In genomic region chr1:5969168-5969567, GRCh38 we compare ENCODE assay signal across 30 cellular contexts. TPM values are rescaled to one million over a fixed set of nuclear protein-coding genes. Genes with fewer than 3 reads are reported as not detected.
DNase-seq lines count a peak whose midpoint lies in the region; ATAC-seq, FAIRE-seq and TF ChIP-seq lines count a peak whose summit lies in the region.
"Had no signal": no experiment of that assay in that cellular context is flagged by ENCODE, and none has a peak within 500 bp of the region (broad histone marks: within the 10 kb centered on the region; RNA-seq: fewer than 3 reads in every experiment).

No MANE protein-coding gene starts in this region.

- H3K4me1 ChIP-seq in GM23338 (ENCODE audit: insufficient read depth): no peaks in the 10 kb centered on the region; the same call in 1 of the 2 replicates
- H3K4me1 ChIP-seq in K562 (replicated peaks in 1 of 2; ENCODE audit: control insufficient read depth in 2 of 2, insufficient read depth in 2 of 2, low read length in 2 of 2): peaks cover 0 to 8% of the 10 kb centered on the region in 2 experiments; a peak in 1 of 5 replicates
- H3K4me1 ChIP-seq: A549 had no signal

- no peak for TF ChIP-seq EP300 in K562 (IDR thresholded peaks at IDR 0.05; ENCODE audit: low read length)

- H3F3A ChIP-seq in GM23338 (replicated peaks; ENCODE audit: low read depth): no peaks in the 10 kb centered on the region

- intact Hi-C loops in CD14-positive monocyte (cut with micrococcal nuclease): no loop called here
- intact Hi-C loops in K562 (cut with micrococcal nuclease): no loop called here
- intact Hi-C loops in posterior vena cava (cut with DNase I): no loop called here

- peaks cover 31 to 40% of the 10 kb centered on the region in 2 donors for H3K36me3 Mint-ChIP-seq in CD14-positive monocyte
- peaks cover 9% of the 10 kb centered on the region; the same call in 2 of the 3 replicates for H3K36me3 Mint-ChIP-seq in GM23338 (ENCODE audit: low read depth)
- H3K36me3 Mint-ChIP-seq in type B pancreatic cell: peaks cover 5% of the 10 kb centered on the region

- no peak overlapping the region for H3K27ac ChIP-seq in GM23338 (ENCODE audit: low read depth)
- no peak overlapping the region for H3K27ac ChIP-seq in K562 (ENCODE audit: extremely low read depth, low read depth, low read length)
- H3K27ac ChIP-seq: A549, C4-2B, GM23248, RWPE1 had no signal

- H3K36me3 ChIP-seq in GM23338 (ENCODE audit: insufficient read depth) (no peaks in the 10 kb centered on the region), K562 (ENCODE audit: control insufficient read depth, insufficient read depth, low read length) (peaks cover 45% of the 10 kb centered on the region)
- H3K36me3 ChIP-seq: MG63 had no signal

- H3K9me3 ChIP-seq in K562 (replicated peaks; ENCODE audit: control insufficient read depth, insufficient read depth, low read depth, low read length): no peaks in the 10 kb centered on the region
- H3K9me3 ChIP-seq: A549, MG63 had no signal

- no TSS peak for BruUV-seq in K562 (replicated peaks; lab: Mats Ljungman, UMichigan)

- no peaks in the 10 kb centered on the region for H3K4me1 Mint-ChIP-seq in CD14-positive monocyte
- H3K4me1 Mint-ChIP-seq in GM23338: peaks cover 16% of the 10 kb centered on the region
- H3K4me1 Mint-ChIP-seq in type B pancreatic cell (ENCODE audit: unreplicated experiment): peaks cover 21% of the 10 kb centered on the region
- H3K4me1 Mint-ChIP-seq: B cell; CD8-positive, alpha-beta memory T cell had no signal

- peaks cover 3% of the 10 kb centered on the region; the same call in 1 of the 2 replicates for H3K79me2 ChIP-seq in GM23338 (replicated peaks; ENCODE audit: insufficient read depth)
- no peaks in the 10 kb centered on the region for H3K79me2 ChIP-seq in K562 (ENCODE audit: control insufficient read depth, insufficient read depth, low read length)

- peaks cover 4% of the 10 kb centered on the region for H3K9me1 ChIP-seq in K562 (ENCODE audit: control insufficient read depth, insufficient read depth, low read length)

- no peaks in the 10 kb centered on the region for H3K27me3 Mint-ChIP-seq in CD14-positive monocyte (ENCODE audit: low read depth in 3 of 3)
- H3K27me3 Mint-ChIP-seq in GM23338 (ENCODE audit: insufficient read depth, low read depth, poor library complexity): peaks cover 2% of the 10 kb centered on the region
- H3K27me3 Mint-ChIP-seq in type B pancreatic cell: peaks cover 14% of the 10 kb centered on the region
- H3K27me3 Mint-ChIP-seq: B cell; CD8-positive, alpha-beta memory T cell had no signal

- H4K20me1 ChIP-seq in GM23338 (replicated peaks; ENCODE audit: insufficient read depth) (peaks cover 2% of the 10 kb centered on the region; the same call in 1 of the 2 replicates), K562 (replicated peaks; ENCODE audit: control insufficient read depth, insufficient read depth, low read length) (no peaks in the 10 kb centered on the region)

- whole genome bisulfite sequencing in K562 (ENCODE audit: insufficient coverage, low coverage, missing lambda C conversion rate): 82% methylated on average over 10 of the region's 10 CpGs

- in situ Hi-C loops in K562 (cut with MboI): no loop called here

- H3K27ac Mint-ChIP-seq in CD14-positive monocyte (no peak overlapping the region), GM23338 (peak overlapping the region; percentile 5; the same call in 1 of the 2 replicates), type B pancreatic cell (no peak overlapping the region)
- H3K27ac Mint-ChIP-seq: B cell had no signal

- no peak for TF ChIP-seq RAD21 in K562 (CRISPR knock-in tag; conservative IDR thresholded peaks at IDR 0.05 in 1 of 2, IDR thresholded peaks at IDR 0.05 in 1 of 2)

- DNase-seq in CD14-positive monocyte (ENCODE audit: low spot score) (peak; percentile 25), GM23338 (ENCODE audit: low spot score) (no peak), K562 (ENCODE audit: extremely low read depth in 1 of 4, low spot score in 3 of 4) (no peak), posterior vena cava (ENCODE audit: low spot score) (peak; percentile 68), type B pancreatic cell (ENCODE audit: extremely low spot score, unreplicated experiment) (no peak), AG08396 (ENCODE audit: low spot score) (no peak)
- DNase-seq: CD8-positive, alpha-beta memory T cell; DMS 273 treated with DMSO at 0.1 percent for 48 hours; DMS79; GF-D8; GM23248; HCEC 1CT; KG1; MG63; NCI-H1048; NCI-H1417; NCI-H1694 treated with DMSO at 0.1 percent for 48 hours; NCI-H2081; NCI-H2227 treated with DMSO at 0.1 percent for 48 hours; NCI-H526 treated with DMSO at 0.1 percent for 48 hours; SHP77 treated with DMSO at 0.1 percent for 48 hours; T-helper 1 cell had no signal

- no peak for TF ChIP-seq POLR2A in K562 (conservative IDR thresholded peaks at IDR 0.05)

- H2AFZ ChIP-seq in GM23338 (no peak overlapping the region), K562 (ENCODE audit: low read depth, low read length) (no peak overlapping the region)
- H2AFZ ChIP-seq: GM23248 had no signal

- no peak overlapping the region for H3K9ac ChIP-seq in K562 (ENCODE audit: insufficient read depth in 1 of 2, low read depth in 2 of 2, low read length in 2 of 2)
- H3K9ac ChIP-seq: GM23248 had no signal

- no peak overlapping the region for H3K4me2 ChIP-seq in GM23338
- H3K4me2 ChIP-seq in K562 (ENCODE audit: insufficient read depth, low read length): no peak overlapping the region
- H3K4me2 ChIP-seq: A549 had no signal

- no peaks in the 10 kb centered on the region for H3K27me3 ChIP-seq in GM23338 (ENCODE audit: insufficient read depth)
- H3K27me3 ChIP-seq in K562 (ENCODE audit: control insufficient read depth in 2 of 2, insufficient read depth in 2 of 2, low read length in 2 of 2): no peaks in the 10 kb centered on the region
- H3K27me3 ChIP-seq: MG63 had no signal

- POLR2A ChIA-PET in K562 (lab: Yijun Ruan, JAX): no interaction called here

- peak; percentile 11 for FAIRE-seq in K562 (lab: Jason Lieb, UNC)
- FAIRE-seq: A549, GM12891, HTR-8/SVneo had no signal

- CTCF ChIA-PET in K562 (lab: Yijun Ruan, JAX; ENCODE audit: low intra/inter-chr PET ratio): no interaction called here

- H3K9me3 Mint-ChIP-seq in CD14-positive monocyte (peaks cover 0 to 1% (median 0%) of the 10 kb centered on the region in 7 donors), GM23338 (no peaks in the 10 kb centered on the region), type B pancreatic cell (no peaks in the 10 kb centered on the region)
- H3K9me3 Mint-ChIP-seq: CD8-positive, alpha-beta memory T cell had no signal

- H3K4me3 Mint-ChIP-seq in CD14-positive monocyte (no peak overlapping the region), GM23338 (no peak overlapping the region), type B pancreatic cell (no peak overlapping the region)
- H3K4me3 Mint-ChIP-seq: B cell; CD8-positive, alpha-beta memory T cell had no signal

- no peak for TF ChIP-seq CTCF in CD14-positive monocyte (IDR thresholded peaks at IDR 0.05)
- no peak for TF ChIP-seq CTCF in GM23338 (conservative IDR thresholded peaks at IDR 0.05; ENCODE audit: low read depth in 2 of 2)
- TF ChIP-seq CTCF in K562 (IDR thresholded peaks at IDR 0.05 in 2 of 3, conservative IDR thresholded peaks at IDR 0.05 in 1 of 3; ENCODE audit: insufficient read depth in 2 of 3, low read depth in 1 of 3, low read length in 3 of 3): no peak
- TF ChIP-seq CTCF in type B pancreatic cell (conservative IDR thresholded peaks at IDR 0.05): no peak

- ATAC-seq in GM23338 (no peak), K562 (no peak), HG03378 (IDR thresholded peaks at IDR 0.05; ENCODE audit: unreplicated experiment) (no peak)
- ATAC-seq: A549, Panc1 had no signal

- H3K9me2 ChIP-seq in GM23338 (ENCODE audit: insufficient read depth): no peaks in the 10 kb centered on the region

- no peak overlapping the region for H3K4me3 ChIP-seq in GM23338
- no peak overlapping the region for H3K4me3 ChIP-seq in K562
- H3K4me3 ChIP-seq: A549, GM23248, MG63 had no signal

TF ChIP-seq in K562, 482 proteins besides CTCF, POLR2A, EP300 and RAD21 (continues in another document):
- no peak for TF ChIP-seq JUND (IDR thresholded peaks at IDR 0.05; ENCODE audit: borderline replicate concordance, low read depth, low read length)
- no peak for TF ChIP-seq JUND (tag; IDR thresholded peaks at IDR 0.05; ENCODE audit: borderline replicate concordance, low read depth, low read length)
- no peak for TF ChIP-seq SMARCA4 (IDR thresholded peaks at IDR 0.05)
- no peak for TF ChIP-seq ZNF655 (CRISPR knock-in tag; IDR thresholded peaks at IDR 0.05)

RNA-seq across cellular contexts. Expression of gene NPHP4, which starts 23.1 kb away (rescaled TPM):
- polyA plus RNA-seq in CD14-positive monocyte (1 to 10 TPM in 1 of 2 donors, under 1 TPM in 1; 0.39 to 1.2 TPM), GM23338 (2016; fragmentation: Nextera tagmentation; extraction: Ambion mirVana) (2.4 and 2.5 TPM in 2 replicates), K562 (2011; rRNA removed) (6.7 and 9.8 TPM in 2 replicates), K562 (2014; fragmentation: Illumina TruSeq; extraction: Trizol) (9.6 and 10.4 TPM in 2 replicates), K562 (2014; fragmentation: Nextera tagmentation; extraction: Ambion mirVana) (under 1 TPM; 0.52 to 0.77 TPM), K562 (2014; rRNA removed) (13.9 and 15.3 TPM in 2 replicates)
- 8.6 and 12.4 TPM in 2 replicates for total RNA-seq in GM23338 (2014; rRNA removed; shearing (Covaris generic))
- total RNA-seq in K562 (2011; cell fraction: chromatin; rRNA removed; ENCODE audit: low replicate concordance): 82.6 and 164 TPM in 2 replicates
- total RNA-seq in K562 (2011; cell fraction: nucleolus; rRNA removed): 73.7 and 83.2 TPM in 2 replicates
- total RNA-seq in K562 (2011; cell fraction: nucleoplasm; rRNA removed): 59.2 and 65.8 TPM in 2 replicates
- total RNA-seq in K562 (2014; rRNA removed) (10.5 and 11.0 TPM in 2 replicates), K562 (2014; rRNA removed; fragmentation: Illumina TruSeq; extraction: Trizol) (3.3 and 4.8 TPM in 2 replicates), K562 (2015; rRNA removed; fragmentation: Illumina TruSeq; extraction: Trizol) (6.2 and 6.9 TPM in 2 replicates), K562 (2021) (23.3 and 26.2 TPM in 2 replicates), posterior vena cava (1 to 10 TPM; 6.9 to 7.7 TPM), type B pancreatic cell (ENCODE audit: low replicate concordance) (10.3 and 21.7 TPM in 2 replicates)
- 4.6 and 7.6 TPM in 2 replicates for polyA plus RNA-seq in K562 (2011; cell fraction: cytosol; rRNA removed)
- polyA plus RNA-seq in K562 (2011; cell fraction: nucleus; rRNA removed): 71.9 and 106 TPM in 2 replicates
- 12.4 and 19.3 TPM in 2 replicates for polyA plus RNA-seq in K562 (2012)
- 7.0 and 7.9 TPM in 2 replicates for polyA minus RNA-seq in K562 (2011; rRNA and poly(A)+ RNA removed)
- polyA minus RNA-seq in K562 (2011; cell fraction: cytosol; rRNA and poly(A)+ RNA removed): 10.7 and 12.6 TPM in 2 replicates
- polyA minus RNA-seq in K562 (2011; cell fraction: nucleus; rRNA and poly(A)+ RNA removed): 31.6 and 34.4 TPM in 2 replicates

Comparison
In these comparisons a context has a peak if more than half of its experiments do, and no peak if none do; other contexts are left out.
1. DNase-seq: peak in CD14-positive monocyte (single experiment) and posterior vena cava (single experiment); none in GM23338 (single experiment), K562 (0 of 4), type B pancreatic cell (single experiment) and AG08396 (single experiment).